1 cellular context compared by ENCODE assay signal in the genomic region with DNA sequence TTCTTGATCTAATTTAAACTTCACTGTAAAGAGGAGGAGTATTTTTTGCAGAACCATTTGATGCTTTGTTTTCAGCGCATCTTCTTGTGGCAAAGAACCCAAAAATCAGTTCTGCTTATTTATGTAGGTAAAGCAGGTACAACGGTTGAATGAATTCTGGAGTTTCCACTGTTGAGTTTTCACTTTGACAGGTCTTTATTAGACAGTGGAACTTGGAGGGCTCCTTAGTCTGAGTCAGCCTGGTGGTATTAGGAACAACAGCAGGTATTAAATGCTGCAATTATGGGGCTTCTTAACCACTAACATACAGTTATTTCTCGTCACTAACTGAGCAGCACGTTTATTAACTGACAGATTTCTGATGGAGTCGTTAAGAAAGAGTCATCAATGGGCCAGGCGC.
TF ChIP-seq lines count a peak whose summit lies in the region.

No MANE protein-coding gene starts in this region.

TF ChIP-seq in SK-N-SH, 30 proteins besides CTCF, POLR2A, EP300 and RAD21 (continued from another document):
- TF ChIP-seq, protein P1, sequence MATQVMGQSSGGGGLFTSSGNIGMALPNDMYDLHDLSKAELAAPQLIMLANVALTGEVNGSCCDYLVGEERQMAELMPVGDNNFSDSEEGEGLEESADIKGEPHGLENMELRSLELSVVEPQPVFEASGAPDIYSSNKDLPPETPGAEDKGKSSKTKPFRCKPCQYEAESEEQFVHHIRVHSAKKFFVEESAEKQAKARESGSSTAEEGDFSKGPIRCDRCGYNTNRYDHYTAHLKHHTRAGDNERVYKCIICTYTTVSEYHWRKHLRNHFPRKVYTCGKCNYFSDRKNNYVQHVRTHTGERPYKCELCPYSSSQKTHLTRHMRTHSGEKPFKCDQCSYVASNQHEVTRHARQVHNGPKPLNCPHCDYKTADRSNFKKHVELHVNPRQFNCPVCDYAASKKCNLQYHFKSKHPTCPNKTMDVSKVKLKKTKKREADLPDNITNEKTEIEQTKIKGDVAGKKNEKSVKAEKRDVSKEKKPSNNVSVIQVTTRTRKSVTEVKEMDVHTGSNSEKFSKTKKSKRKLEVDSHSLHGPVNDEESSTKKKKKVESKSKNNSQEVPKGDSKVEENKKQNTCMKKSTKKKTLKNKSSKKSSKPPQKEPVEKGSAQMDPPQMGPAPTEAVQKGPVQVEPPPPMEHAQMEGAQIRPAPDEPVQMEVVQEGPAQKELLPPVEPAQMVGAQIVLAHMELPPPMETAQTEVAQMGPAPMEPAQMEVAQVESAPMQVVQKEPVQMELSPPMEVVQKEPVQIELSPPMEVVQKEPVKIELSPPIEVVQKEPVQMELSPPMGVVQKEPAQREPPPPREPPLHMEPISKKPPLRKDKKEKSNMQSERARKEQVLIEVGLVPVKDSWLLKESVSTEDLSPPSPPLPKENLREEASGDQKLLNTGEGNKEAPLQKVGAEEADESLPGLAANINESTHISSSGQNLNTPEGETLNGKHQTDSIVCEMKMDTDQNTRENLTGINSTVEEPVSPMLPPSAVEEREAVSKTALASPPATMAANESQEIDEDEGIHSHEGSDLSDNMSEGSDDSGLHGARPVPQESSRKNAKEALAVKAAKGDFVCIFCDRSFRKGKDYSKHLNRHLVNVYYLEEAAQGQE (IDR thresholded peaks at IDR 0.05; ENCODE audit: low read depth, low read length) = no peak
- no peak for TF ChIP-seq YY1 (IDR thresholded peaks at IDR 0.05; ENCODE audit: low read depth)
